16 cellular contexts compared by ENCODE assay signal in the genomic region with DNA sequence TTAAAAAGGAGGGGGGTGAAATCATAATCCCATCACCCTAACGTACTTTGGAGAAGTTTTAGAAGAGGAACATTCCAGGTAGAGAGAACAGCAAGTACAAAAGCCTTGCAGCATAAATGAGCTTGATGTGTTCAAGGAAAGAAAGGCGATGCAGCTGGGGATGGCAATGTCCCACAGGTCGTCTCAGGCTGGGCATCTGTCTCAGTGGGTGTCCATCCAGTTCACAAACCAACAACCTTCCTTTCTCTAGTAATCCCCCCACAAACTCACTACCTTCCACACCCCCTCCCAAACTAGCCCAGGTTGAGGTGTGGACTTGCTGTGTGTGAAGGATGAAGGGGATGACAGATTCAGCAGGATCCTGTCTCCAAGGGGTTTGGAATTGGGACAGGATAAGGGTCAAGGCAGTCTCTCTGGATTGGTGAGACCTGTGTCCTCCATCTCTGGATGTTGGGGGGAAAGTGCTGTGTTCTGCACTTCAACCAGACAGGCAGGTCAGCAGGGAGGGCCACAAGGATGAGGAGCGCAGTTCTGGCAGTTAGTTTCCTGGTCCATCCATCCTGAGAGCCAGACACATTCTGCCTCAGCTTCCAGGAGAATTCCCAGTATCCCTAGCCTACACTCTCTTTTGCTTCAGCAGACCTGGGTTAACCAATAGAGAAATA. TPM values are rescaled to one million over a fixed set of nuclear protein-coding genes. Genes with fewer than 3 reads are reported as not detected.
DNase-seq lines count a peak whose midpoint lies in the region; ATAC-seq and TF ChIP-seq lines count a peak whose summit lies in the region.
"Had no signal": no experiment of that assay in that cellular context is flagged by ENCODE, and none has a peak within 500 bp of the region (broad histone marks: within the 10 kb centered on the region; RNA-seq: fewer than 3 reads in every experiment).

No MANE protein-coding gene starts in this region.

- CTCF ChIA-PET in WTC11 (lab: Charles Lee) = no interaction called here

- H3K4me3 Mint-ChIP-seq in GM23338 (peak overlapping the region; percentile 75; the same call in 2 of the 3 replicates), WTC11 (peak overlapping the region; percentile 71), endodermal cell (no peak overlapping the region)
- H3K4me3 Mint-ChIP-seq: CD8-positive, alpha-beta T cell had no signal

- H3K27me3 Mint-ChIP-seq in GM23338 (ENCODE audit: insufficient read depth, low read depth, poor library complexity) (peaks cover 42% of the 10 kb centered on the region), WTC11 (ENCODE audit: low read depth) (peaks cover 74% of the 10 kb centered on the region), endodermal cell (ENCODE audit: insufficient read depth) (peaks cover 62% of the 10 kb centered on the region)

- H3K36me3 Mint-ChIP-seq in GM23338 (ENCODE audit: low read depth) = peaks cover 2% of the 10 kb centered on the region; the same call in 1 of the 3 replicates
- H3K36me3 Mint-ChIP-seq in WTC11 = peaks cover 2% of the 10 kb centered on the region; the same call in 1 of the 2 replicates
- H3K36me3 Mint-ChIP-seq in endodermal cell (ENCODE audit: low read depth) = no peaks in the 10 kb centered on the region
- H3K36me3 Mint-ChIP-seq: CD14-positive monocyte; CD8-positive, alpha-beta T cell had no signal

- TF ChIP-seq CTCF in GM23338 (conservative IDR thresholded peaks at IDR 0.05; ENCODE audit: low read depth in 2 of 2) (no peak), WTC11 (IDR thresholded peaks at IDR 0.05) (no peak), endodermal cell (conservative IDR thresholded peaks at IDR 0.05) (no peak), osteoblast (IDR thresholded peaks at IDR 0.05; ENCODE audit: extremely low read depth, low read depth, low read length) (no peak)

- POLR2A ChIA-PET in WTC11 (lab: Charles Lee) = no interaction called here

- H3F3A ChIP-seq in GM23338 (replicated peaks; ENCODE audit: low read depth) = 0 out of 2 replicates have a peak, but pooled peaks cover 4% of the 10 kb centered on the region

- peak overlapping the region; percentile 98 for H3K4me2 ChIP-seq in GM23338
- no peak overlapping the region for H3K4me2 ChIP-seq in osteoblast (ENCODE audit: insufficient read depth, low read length)
- H3K4me2 ChIP-seq: A549 had no signal

- peaks cover 7% of the 10 kb centered on the region; the same call in 1 of the 2 replicates for H3K4me1 ChIP-seq in GM23338 (ENCODE audit: insufficient read depth)
- no peaks in the 10 kb centered on the region for H3K4me1 ChIP-seq in endodermal cell (ENCODE audit: control insufficient read depth, insufficient read depth, low read length)
- peaks cover 6% of the 10 kb centered on the region for H3K4me1 ChIP-seq in osteoblast (ENCODE audit: insufficient read depth, low read length)
- H3K4me1 ChIP-seq: HAP-1 had no signal

- H3K27ac ChIP-seq in GM23338 (ENCODE audit: low read depth) = no peak overlapping the region
- no peak overlapping the region for H3K27ac ChIP-seq in endodermal cell (ENCODE audit: low read depth, low read length)
- H3K27ac ChIP-seq in osteoblast (ENCODE audit: low read depth, low read length) = no peak overlapping the region
- H3K27ac ChIP-seq: A549 had no signal

- H3K9me3 ChIP-seq in endodermal cell (ENCODE audit: control insufficient read depth, low read length) (peaks cover 7% of the 10 kb centered on the region), osteoblast (ENCODE audit: low read depth, low read length) (no peaks in the 10 kb centered on the region)

- H3K4me3 ChIP-seq in GM23338 (peak overlapping the region; percentile 86), endodermal cell (ENCODE audit: low read length) (no peak overlapping the region), osteoblast (ENCODE audit: insufficient read depth, low read length) (no peak overlapping the region)
- H3K4me3 ChIP-seq: A549, HAP-1 had no signal

- ATAC-seq in GM23338 (no peak), WTC11 (no peak), HG02970 (IDR thresholded peaks at IDR 0.05; ENCODE audit: low FRiP score, unreplicated experiment) (no peak)
- ATAC-seq: A549; CD8-positive, alpha-beta T cell had no signal

- H3K36me3 ChIP-seq in GM23338 (ENCODE audit: insufficient read depth) = no peaks in the 10 kb centered on the region
- no peaks in the 10 kb centered on the region for H3K36me3 ChIP-seq in endodermal cell (ENCODE audit: control insufficient read depth, insufficient read depth, low read length)
- no peaks in the 10 kb centered on the region for H3K36me3 ChIP-seq in osteoblast (ENCODE audit: insufficient read depth, low read length)
- H3K36me3 ChIP-seq: HAP-1 had no signal

- H3K9ac ChIP-seq in endodermal cell (ENCODE audit: extremely low read depth, low read length, poor library complexity, severe bottlenecking) = no peak overlapping the region

- H3K9me3 Mint-ChIP-seq in GM23338 (peaks cover 13% of the 10 kb centered on the region), WTC11 (no peaks in the 10 kb centered on the region; the same call in 1 of the 2 replicates), endodermal cell (peaks cover 10% of the 10 kb centered on the region)
- H3K9me3 Mint-ChIP-seq: CD8-positive, alpha-beta T cell had no signal

- H3K4me1 Mint-ChIP-seq in GM23338 (peaks cover 6% of the 10 kb centered on the region), WTC11 (peaks cover 9% of the 10 kb centered on the region; the same call in 1 of the 2 replicates), endodermal cell (peaks cover 5% of the 10 kb centered on the region)

- DNase-seq in GM23338 (ENCODE audit: low spot score) = no peak
- no peak for DNase-seq in WTC11 (ENCODE audit: low spot score)
- peak; percentile 20 for DNase-seq in endodermal cell
- DNase-seq in osteoblast (ENCODE audit: insufficient read length, low spot score, missing footprints) = peak; percentile 86
- no peak for DNase-seq in cerebellum (ENCODE audit: low spot score)
- DNase-seq in activated T-cell treated with anti-CD3 and anti-CD28 coated beads for 4 hours = no peak
- DNase-seq: CD8-positive, alpha-beta T cell; COR-L47; DMS153; DMS79 treated with DMSO at 0.1 percent for 48 hours; EL; GOT3 had no signal

- no peak overlapping the region for H3K27ac Mint-ChIP-seq in GM23338
- H3K27ac Mint-ChIP-seq in WTC11 = no peak overlapping the region
- no peak overlapping the region for H3K27ac Mint-ChIP-seq in endodermal cell
- H3K27ac Mint-ChIP-seq: CD14-positive monocyte; CD8-positive, alpha-beta T cell had no signal

- H3K9me2 ChIP-seq in GM23338 (ENCODE audit: insufficient read depth) = no peaks in the 10 kb centered on the region

- H3K79me2 ChIP-seq in GM23338 (replicated peaks; ENCODE audit: insufficient read depth) (no peaks in the 10 kb centered on the region), osteoblast (ENCODE audit: insufficient read depth, low read length) (no peaks in the 10 kb centered on the region)

- H4K20me1 ChIP-seq in GM23338 (replicated peaks; ENCODE audit: insufficient read depth) (peaks cover 9% of the 10 kb centered on the region), osteoblast (ENCODE audit: insufficient read depth, low read length) (no peaks in the 10 kb centered on the region)

- H2AFZ ChIP-seq in GM23338 = no peak overlapping the region; the same call in 1 of the 2 replicates
- H2AFZ ChIP-seq in osteoblast (ENCODE audit: low read length) = no peak overlapping the region

- H3K27me3 ChIP-seq in GM23338 (ENCODE audit: insufficient read depth) = peaks cover 52% of the 10 kb centered on the region
- peaks cover 49% of the 10 kb centered on the region for H3K27me3 ChIP-seq in endodermal cell (ENCODE audit: control insufficient read depth, insufficient read depth, low read length, poor library complexity, severe bottlenecking)
- H3K27me3 ChIP-seq in osteoblast (ENCODE audit: insufficient read depth, low read length) = peaks cover 45% of the 10 kb centered on the region

- 94 to 100% methylated on average over 1 to 4 of the region's 4 CpGs for WGBS in endodermal cell (ENCODE audit: insufficient coverage in 1 of 2, insufficient read length in 1 of 2), 2 experiments

TF ChIP-seq in WTC11, 78 proteins besides CTCF, POLR2A, EP300 and RAD21 (continues in another document):
- TF ChIP-seq ATF2 (CRISPR knock-in tag; IDR thresholded peaks at IDR 0.05; ENCODE audit: borderline replicate concordance, low read depth) (no peak), ZNF416 (CRISPR knock-in tag; IDR thresholded peaks at IDR 0.05) (no peak), ESRRA (CRISPR knock-in tag; IDR thresholded peaks at IDR 0.05; ENCODE audit: borderline replicate concordance) (no peak), RELA (CRISPR knock-in tag; IDR thresholded peaks at IDR 0.05; ENCODE audit: borderline replicate concordance) (no peak)
- TF ChIP-seq, protein P1, sequence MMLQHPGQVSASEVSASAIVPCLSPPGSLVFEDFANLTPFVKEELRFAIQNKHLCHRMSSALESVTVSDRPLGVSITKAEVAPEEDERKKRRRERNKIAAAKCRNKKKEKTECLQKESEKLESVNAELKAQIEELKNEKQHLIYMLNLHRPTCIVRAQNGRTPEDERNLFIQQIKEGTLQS (CRISPR knock-in tag; conservative IDR thresholded peaks at IDR 0.05) = no peak

RNA-seq across cellular contexts. Expression of gene ESYT3, which starts 1.7 kb away (rescaled TPM):
- total RNA-seq in GM23338 (2014; rRNA removed; shearing (Covaris generic)) = 7.4 and 8.2 TPM in 2 replicates
- polyA plus RNA-seq in GM23338 (2016; fragmentation: Nextera tagmentation; extraction: Ambion mirVana) = 3.5 TPM in 2 replicates
- total RNA-seq in WTC11 (2021) = 4.4 to 6.4 TPM (median 5.7 TPM) in 3 replicates
- 10 to 100 TPM in 1 of 2 donors, 1 to 10 TPM in 1; 7.7 to 10.2 TPM for total RNA-seq in endodermal cell
- 1.5 TPM for polyA plus RNA-seq in endodermal cell (2013, experiment 1 of 2)
- 0.70 TPM for polyA plus RNA-seq in endodermal cell (2013, experiment 2 of 2)
- total RNA-seq in osteoblast = 0.59 and 0.72 TPM in 2 replicates
- total RNA-seq in cerebellum = 10.0 TPM
- total RNA-seq: CD8-positive, alpha-beta T cell had no signal
- polyA plus RNA-seq: CD14-positive monocyte had no signal

Comparison
In these comparisons a context has a peak if more than half of its experiments do, and no peak if none do; other contexts are left out.
1. DNase-seq: peak in endodermal cell (single experiment) and osteoblast (single experiment); none in GM23338 (single experiment), WTC11 (single experiment), cerebellum (single experiment) and activated T-cell treated with anti-CD3 and anti-CD28 coated beads for 4 hours (single experiment).